Comparison of ENCODE assay signal across 1 cellular context in the genomic region with DNA sequence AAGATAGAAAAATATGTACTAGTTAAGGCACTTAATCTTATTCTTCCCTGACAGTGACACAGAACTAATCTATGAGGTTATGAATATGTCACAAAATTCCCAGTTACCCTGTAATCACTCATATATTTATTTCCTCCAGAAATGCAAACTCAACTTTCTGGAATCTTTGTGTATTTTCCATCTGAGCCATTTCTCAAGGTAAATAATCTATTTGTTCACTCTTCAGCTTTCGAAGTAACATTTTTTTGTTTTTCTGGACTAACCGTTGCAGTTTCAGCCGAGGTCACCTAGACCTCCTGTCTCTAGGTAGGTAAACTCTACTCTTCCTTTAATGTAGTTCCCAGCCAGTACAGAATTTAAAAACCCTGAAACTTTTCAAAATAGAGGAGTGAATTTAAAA.
TF ChIP-seq lines count a peak whose summit lies in the region.

No MANE protein-coding gene starts in this region.

TF ChIP-seq in IMR-90, 13 proteins besides CTCF, POLR2A, EP300 and RAD21:
- TF ChIP-seq, protein P1, sequence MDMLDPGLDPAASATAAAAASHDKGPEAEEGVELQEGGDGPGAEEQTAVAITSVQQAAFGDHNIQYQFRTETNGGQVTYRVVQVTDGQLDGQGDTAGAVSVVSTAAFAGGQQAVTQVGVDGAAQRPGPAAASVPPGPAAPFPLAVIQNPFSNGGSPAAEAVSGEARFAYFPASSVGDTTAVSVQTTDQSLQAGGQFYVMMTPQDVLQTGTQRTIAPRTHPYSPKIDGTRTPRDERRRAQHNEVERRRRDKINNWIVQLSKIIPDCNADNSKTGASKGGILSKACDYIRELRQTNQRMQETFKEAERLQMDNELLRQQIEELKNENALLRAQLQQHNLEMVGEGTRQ (IDR thresholded peaks at IDR 0.05; ENCODE audit: low read depth, low read length), result no peak
- TF ChIP-seq RFX5 (IDR thresholded peaks at IDR 0.05; ENCODE audit: low read depth, low read length), result no peak
- no peak for TF ChIP-seq CHD1 (IDR thresholded peaks at IDR 0.05; ENCODE audit: low read depth, low read length)
- TF ChIP-seq, protein P2, sequence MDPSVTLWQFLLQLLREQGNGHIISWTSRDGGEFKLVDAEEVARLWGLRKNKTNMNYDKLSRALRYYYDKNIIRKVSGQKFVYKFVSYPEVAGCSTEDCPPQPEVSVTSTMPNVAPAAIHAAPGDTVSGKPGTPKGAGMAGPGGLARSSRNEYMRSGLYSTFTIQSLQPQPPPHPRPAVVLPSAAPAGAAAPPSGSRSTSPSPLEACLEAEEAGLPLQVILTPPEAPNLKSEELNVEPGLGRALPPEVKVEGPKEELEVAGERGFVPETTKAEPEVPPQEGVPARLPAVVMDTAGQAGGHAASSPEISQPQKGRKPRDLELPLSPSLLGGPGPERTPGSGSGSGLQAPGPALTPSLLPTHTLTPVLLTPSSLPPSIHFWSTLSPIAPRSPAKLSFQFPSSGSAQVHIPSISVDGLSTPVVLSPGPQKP (IDR thresholded peaks at IDR 0.05; ENCODE audit: borderline replicate concordance, low read depth, low read length), result no peak
- TF ChIP-seq FOS (IDR thresholded peaks at IDR 0.05; ENCODE audit: low read depth, low read length), result no peak
- TF ChIP-seq SMC3 (IDR thresholded peaks at IDR 0.05; ENCODE audit: low read depth, low read length), result no peak
- TF ChIP-seq BHLHE40 (IDR thresholded peaks at IDR 0.05; ENCODE audit: low read depth, low read length), result no peak
- TF ChIP-seq RCOR1 (IDR thresholded peaks at IDR 0.05; ENCODE audit: insufficient replicate concordance, low read length), result no peak
- TF ChIP-seq MXI1 (IDR thresholded peaks at IDR 0.05; ENCODE audit: borderline replicate concordance, low read depth, low read length), result no peak
- TF ChIP-seq NFE2L2 (IDR thresholded peaks at IDR 0.05; ENCODE audit: low read depth, low read length), result no peak
- TF ChIP-seq CEBPB (IDR thresholded peaks at IDR 0.05; ENCODE audit: low read depth, low read length), result no peak
- TF ChIP-seq MAFK (IDR thresholded peaks at IDR 0.05; ENCODE audit: low read depth, low read length), result no peak
- no peak for TF ChIP-seq MAZ (IDR thresholded peaks at IDR 0.05; ENCODE audit: borderline replicate concordance, low read depth, low read length)
